In genomic region chrX:26783512-26784225, GRCh38 we compare ENCODE assay signal across 9 cellular contexts.
DNase-seq lines count a peak whose midpoint lies in the region; ATAC-seq, FAIRE-seq and TF ChIP-seq lines count a peak whose summit lies in the region.
"Had no signal": no experiment of that assay in that cellular context is flagged by ENCODE, and none has a peak within 500 bp of the region (broad histone marks: within the 10 kb centered on the region; RNA-seq: fewer than 3 reads in every experiment).

No MANE protein-coding gene starts in this region.

- H3K27ac ChIP-seq in thoracic aorta: no peak overlapping the region
- H3K27ac ChIP-seq: thyroid gland had no signal

- H3K27me3 Mint-ChIP-seq in natural killer cell (ENCODE audit: low read depth in 2 of 2) (no peaks in the 10 kb centered on the region), T-helper 17 cell (no peaks in the 10 kb centered on the region)

- no peak for TF ChIP-seq POLR2A in GM12892 (IDR thresholded peaks at IDR 0.05; ENCODE audit: low read depth, low read length)

- DNase-seq in Ammon's horn (ENCODE audit: low spot score) (peak; percentile 5), GM12892 (ENCODE audit: insufficient read length) (no peak), RPMI7951 (ENCODE audit: low read depth) (peak; percentile 0), fibroblast of the conjunctiva (ENCODE audit: low read depth) (peak; percentile 35), thoracic aorta (ENCODE audit: low spot score) (peak; percentile 2), natural killer cell (no peak), T-helper 17 cell (no peak)

- H3K4me1 ChIP-seq in thoracic aorta (ENCODE audit: control insufficient read depth in 1 of 2, low read depth in 2 of 2): no peaks in the 10 kb centered on the region
- H3K4me1 ChIP-seq: thyroid gland had no signal

- peak; percentile 86 for FAIRE-seq in GM12892 (lab: Jason Lieb, UNC)

- H3K4me1 Mint-ChIP-seq in natural killer cell: no peaks in the 10 kb centered on the region
- H3K4me1 Mint-ChIP-seq in T-helper 17 cell: no peaks in the 10 kb centered on the region

- peaks cover 0 to 3% of the 10 kb centered on the region in 2 donors for H3K9me3 Mint-ChIP-seq in natural killer cell

- intact Hi-C loops in natural killer cell (cut with micrococcal nuclease): no loop called here

- no peak overlapping the region for H3K4me3 ChIP-seq in thoracic aorta
- H3K4me3 ChIP-seq: thyroid gland had no signal

- TF ChIP-seq CTCF in thoracic aorta (IDR thresholded peaks at IDR 0.05): peak; percentile 45
- no peak for TF ChIP-seq CTCF in natural killer cell (IDR thresholded peaks at IDR 0.05)

- H3K4me3 Mint-ChIP-seq in natural killer cell (no peak overlapping the region), T-helper 17 cell (no peak overlapping the region)

- no peaks in the 10 kb centered on the region for H3K36me3 ChIP-seq in thoracic aorta
- H3K36me3 ChIP-seq: thyroid gland had no signal

- no peak overlapping the region for H3K27ac Mint-ChIP-seq in natural killer cell
- H3K27ac Mint-ChIP-seq in T-helper 17 cell: no peak overlapping the region

- H3K27me3 ChIP-seq in thoracic aorta (replicated peaks; ENCODE audit: insufficient read depth): no peaks in the 10 kb centered on the region
- H3K27me3 ChIP-seq: thyroid gland had no signal

- H3K36me3 Mint-ChIP-seq in natural killer cell (no peaks in the 10 kb centered on the region), T-helper 17 cell (ENCODE audit: low read depth) (no peaks in the 10 kb centered on the region)

- no peaks in the 10 kb centered on the region for H3K9me3 ChIP-seq in thoracic aorta
- no peaks in the 10 kb centered on the region for H3K9me3 ChIP-seq in T-helper 17 cell (ENCODE audit: control insufficient read depth, low read length, poor library complexity, severe bottlenecking)
- H3K9me3 ChIP-seq: thyroid gland had no signal

- ATAC-seq in HG03432 (IDR thresholded peaks at IDR 0.05; ENCODE audit: unreplicated experiment): peak; percentile 74
- no peak for ATAC-seq in thoracic aorta (ENCODE audit: insufficient number of reproducible peaks, low FRiP score, low read depth)
- no peak for ATAC-seq in natural killer cell
- ATAC-seq in T-helper 17 cell: no peak

Comparison
In these comparisons a context has a peak if more than half of its experiments do, and no peak if none do; other contexts are left out.
1. DNase-seq: peak in Ammon's horn (single experiment), RPMI7951 (single experiment), fibroblast of the conjunctiva (single experiment) and thoracic aorta (single experiment); none in GM12892 (single experiment), natural killer cell (single experiment) and T-helper 17 cell (0 of 3).